Comparison of ENCODE assay signal across 14 cellular contexts in the genomic region with DNA sequence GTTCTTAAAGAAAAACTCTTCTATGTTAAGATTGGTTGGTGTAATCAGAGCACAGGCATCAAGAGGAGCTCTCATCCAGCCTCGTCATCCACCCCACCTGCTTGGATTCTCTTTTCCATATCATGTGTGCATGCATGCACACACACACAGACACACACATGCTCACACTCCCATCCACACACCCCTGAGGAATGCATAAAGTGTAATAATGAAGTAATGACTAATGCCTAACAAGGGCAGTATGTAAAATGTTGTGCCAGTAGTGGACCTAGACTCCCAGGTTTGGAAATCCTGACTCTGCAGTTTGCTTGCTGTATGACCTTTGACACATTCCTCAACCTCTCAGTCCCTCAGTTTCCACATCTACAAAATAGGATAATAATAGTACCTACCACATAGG.
"Had no signal": no experiment of that assay in that cellular context is flagged by ENCODE, and none has a peak within 500 bp of the region (broad histone marks: within the 10 kb centered on the region; RNA-seq: fewer than 3 reads in every experiment).

No MANE protein-coding gene starts in this region.

- H3K27ac ChIP-seq: esophagus squamous epithelium, neural progenitor cell, ovary, stomach, uterus had no signal

- H3K27me3 ChIP-seq: esophagus squamous epithelium, neural progenitor cell, ovary, right atrium auricular region, stomach, uterus had no signal

- H2AFZ ChIP-seq: neural progenitor cell had no signal

- H3K9ac ChIP-seq: neural progenitor cell had no signal

- H3K4me2 ChIP-seq: neural progenitor cell had no signal

- DNase-seq: effector memory CD4-positive, alpha-beta T cell; esophagus squamous epithelium; foreskin fibroblast; mammary epithelial cell; natural killer cell; nucleus accumbens; ovary; small intestine; stimulated activated CD4-positive, alpha-beta T cell treated with anti-CD3 and anti-CD28 coated beads, Interleukin-12 subunit alpha, Interleukin-12 subunit beta, amount 100 ng/mL, for 4 hours; stimulated activated naive CD4-positive, alpha-beta T cell; stomach; uterus had no signal

- H3K4me1 ChIP-seq: uterus had no signal

- FAIRE-seq: small intestine had no signal

- H3K9me3 ChIP-seq: esophagus squamous epithelium, ovary, right atrium auricular region, stomach, uterus had no signal

- H3K36me3 ChIP-seq: esophagus squamous epithelium, neural progenitor cell, ovary, right atrium auricular region, stomach, uterus had no signal

- H3K4me3 ChIP-seq: esophagus squamous epithelium, neural progenitor cell, ovary, right atrium auricular region, stomach, uterus had no signal
